28 cellular contexts compared by ENCODE assay signal in genomic region chr5:38347896-38348295, GRCh38.
"Had no signal": no experiment of that assay in that cellular context is flagged by ENCODE, and none has a peak within 500 bp of the region (broad histone marks: within the 10 kb centered on the region; RNA-seq: fewer than 3 reads in every experiment).

No MANE protein-coding gene starts in this region.

- H3K9me3 Mint-ChIP-seq: activated B cell treated with CpG ODN at 0.5 μM for 24 hours; activated CD8-positive, alpha-beta T cell treated with anti-CD3 and anti-CD28 coated beads for 36 hours; activated naive CD8-positive, alpha-beta T cell treated with anti-CD3 and anti-CD28 coated beads, Interleukin-2, amount 10 ng/mL, durations not matched to agents 7 days and 5 days; activated T-helper 1 cell treated with anti-CD3 and anti-CD28 coated beads, Interleukin-12 subunit alpha, Interleukin-12 subunit beta, Interleukin-2, Interleukin-4 antibody, amounts not matched to agents 30 ng/mL and 10 ng/mL and 1 ng/mL, durations not matched to agents 14 hours and 24 hours and 36 hours; central memory CD8-positive, alpha-beta T cell; dendritic cell treated with granulocyte-macrophage colony-stimulating factor and Interleukin-4, amounts not matched to agents 40 ng/mL and 50 ng/mL, for 4 days had no signal

- H3K36me3 Mint-ChIP-seq: activated CD8-positive, alpha-beta memory T cell treated with anti-CD3 and anti-CD28 coated beads, Interleukin-2, amount 10 ng/mL, durations not matched to agents 7 days and 5 days; activated naive CD4-positive, alpha-beta T cell treated with anti-CD3 and anti-CD28 coated beads, Interleukin-2, amount 10 ng/mL, durations not matched to agents 7 days and 5 days; activated naive CD8-positive, alpha-beta T cell treated with anti-CD3 and anti-CD28 coated beads, Interleukin-2, amount 10 ng/mL, durations not matched to agents 7 days and 5 days; mesothelial cell of epicardium; naive B cell had no signal

- H3K79me2 ChIP-seq: parathyroid adenoma had no signal

- FAIRE-seq: astrocyte, islet of Langerhans had no signal

- H3K4me3 ChIP-seq: heart right ventricle, psoas muscle, spleen, suprapubic skin, tibial artery, upper lobe of right lung had no signal

- H3K4me1 Mint-ChIP-seq: activated B cell treated with CpG ODN at 0.5 μM for 24 hours; activated CD8-positive, alpha-beta memory T cell treated with anti-CD3 and anti-CD28 coated beads, Interleukin-2, amount 10 ng/mL, durations not matched to agents 7 days and 5 days; activated naive CD8-positive, alpha-beta T cell treated with anti-CD3 and anti-CD28 coated beads, Interleukin-2, amount 10 ng/mL, durations not matched to agents 7 days and 5 days; central memory CD8-positive, alpha-beta T cell; mesothelial cell of epicardium; naive B cell had no signal

- H3K4me1 ChIP-seq: parathyroid adenoma, psoas muscle, spleen, suprapubic skin, upper lobe of right lung had no signal

- H3K27me3 Mint-ChIP-seq: activated B cell treated with CpG ODN at 0.5 μM for 24 hours; activated CD8-positive, alpha-beta memory T cell treated with anti-CD3 and anti-CD28 coated beads, Interleukin-2, amount 10 ng/mL, durations not matched to agents 7 days and 5 days; activated CD8-positive, alpha-beta T cell treated with anti-CD3 and anti-CD28 coated beads for 36 hours; activated naive CD4-positive, alpha-beta T cell treated with anti-CD3 and anti-CD28 coated beads, Interleukin-2, amount 10 ng/mL, durations not matched to agents 7 days and 5 days; activated naive CD8-positive, alpha-beta T cell treated with anti-CD3 and anti-CD28 coated beads, Interleukin-2, amount 10 ng/mL, durations not matched to agents 7 days and 5 days; dendritic cell treated with granulocyte-macrophage colony-stimulating factor and Interleukin-4, amounts not matched to agents 40 ng/mL and 50 ng/mL, for 4 days had no signal

- H3K9me3 ChIP-seq: heart right ventricle, psoas muscle, spleen, suprapubic skin, tibial artery, upper lobe of right lung had no signal

- H3K9ac ChIP-seq: parathyroid adenoma had no signal

- H3K4me3 Mint-ChIP-seq: activated B cell treated with CpG ODN at 0.5 μM for 24 hours; activated CD8-positive, alpha-beta memory T cell treated with anti-CD3 and anti-CD28 coated beads, Interleukin-2, amount 10 ng/mL, durations not matched to agents 7 days and 5 days; activated CD8-positive, alpha-beta T cell treated with anti-CD3 and anti-CD28 coated beads for 36 hours; activated naive CD4-positive, alpha-beta T cell treated with anti-CD3 and anti-CD28 coated beads, Interleukin-2, amount 10 ng/mL, durations not matched to agents 7 days and 5 days; activated naive CD8-positive, alpha-beta T cell treated with anti-CD3 and anti-CD28 coated beads, Interleukin-2, amount 10 ng/mL, durations not matched to agents 7 days and 5 days; activated T-helper 1 cell treated with anti-CD3 and anti-CD28 coated beads, Interleukin-12 subunit alpha, Interleukin-12 subunit beta, Interleukin-2, Interleukin-4 antibody, amounts not matched to agents 30 ng/mL and 10 ng/mL and 1 ng/mL, durations not matched to agents 14 hours and 24 hours and 36 hours; central memory CD8-positive, alpha-beta T cell; dendritic cell treated with granulocyte-macrophage colony-stimulating factor and Interleukin-4, amounts not matched to agents 40 ng/mL and 50 ng/mL, for 4 days; mesothelial cell of epicardium; naive B cell had no signal

- H2AFZ ChIP-seq: parathyroid adenoma had no signal

- H3K27ac ChIP-seq: heart right ventricle, parathyroid adenoma, psoas muscle, spleen, suprapubic skin, tibial artery, upper lobe of right lung had no signal

- ATAC-seq: activated CD8-positive, alpha-beta memory T cell treated with anti-CD3 and anti-CD28 coated beads, Interleukin-2, amount 10 ng/mL, durations not matched to agents 7 days and 5 days; activated CD8-positive, alpha-beta T cell treated with anti-CD3 and anti-CD28 coated beads for 36 hours; heart right ventricle; left ventricle myocardium superior; psoas muscle; right cardiac atrium had no signal

- DNase-seq: activated B cell treated with CpG ODN at 0.5 μM for 24 hours; activated CD4-positive, alpha-beta T cell treated with anti-CD3 and anti-CD28 coated beads, Interleukin-2, amount 50 U/mL, for 1 hour; activated CD8-positive, alpha-beta memory T cell treated with anti-CD3 and anti-CD28 coated beads, Interleukin-2, amount 10 ng/mL, durations not matched to agents 7 days and 5 days; activated CD8-positive, alpha-beta T cell treated with anti-CD3 and anti-CD28 coated beads for 36 hours; activated effector memory CD4-positive, alpha-beta T cell treated with anti-CD3 and anti-CD28 coated beads, Interleukin-2, amount 50 U/mL, for 16 hours; activated naive CD4-positive, alpha-beta T cell treated with anti-CD3 and anti-CD28 coated beads, Interleukin-2, amount 10 ng/mL, durations not matched to agents 7 days and 5 days; activated naive CD8-positive, alpha-beta T cell treated with anti-CD3 and anti-CD28 coated beads, Interleukin-2, amount 10 ng/mL, durations not matched to agents 7 days and 5 days; erythroblast; foreskin melanocyte; heart right ventricle; left cardiac atrium; left ventricle myocardium superior; naive B cell; nucleus accumbens; psoas muscle; right cardiac atrium; spleen; stimulated activated naive CD4-positive, alpha-beta T cell; tibial artery; upper lobe of right lung had no signal

- H3K27ac Mint-ChIP-seq: activated B cell treated with CpG ODN at 0.5 μM for 24 hours; activated CD8-positive, alpha-beta memory T cell treated with anti-CD3 and anti-CD28 coated beads, Interleukin-2, amount 10 ng/mL, durations not matched to agents 7 days and 5 days; activated CD8-positive, alpha-beta T cell treated with anti-CD3 and anti-CD28 coated beads for 36 hours; activated naive CD4-positive, alpha-beta T cell treated with anti-CD3 and anti-CD28 coated beads, Interleukin-2, amount 10 ng/mL, durations not matched to agents 7 days and 5 days; activated naive CD8-positive, alpha-beta T cell treated with anti-CD3 and anti-CD28 coated beads, Interleukin-2, amount 10 ng/mL, durations not matched to agents 7 days and 5 days; activated T-helper 1 cell treated with anti-CD3 and anti-CD28 coated beads, Interleukin-12 subunit alpha, Interleukin-12 subunit beta, Interleukin-2, Interleukin-4 antibody, amounts not matched to agents 30 ng/mL and 10 ng/mL and 1 ng/mL, durations not matched to agents 14 hours and 24 hours and 36 hours; dendritic cell treated with granulocyte-macrophage colony-stimulating factor and Interleukin-4, amounts not matched to agents 40 ng/mL and 50 ng/mL, for 4 days; mesothelial cell of epicardium had no signal

- H3K36me3 ChIP-seq: heart right ventricle, spleen, suprapubic skin, tibial artery, upper lobe of right lung had no signal

- H3K27me3 ChIP-seq: tibial artery had no signal
